ENCODE assay signal across 8 cellular contexts in genomic region chr2:68196120-68196716, GRCh38. TPM values are rescaled to one million over a fixed set of nuclear protein-coding genes. Genes with fewer than 3 reads are reported as not detected.
DNase-seq lines count a peak whose midpoint lies in the region; ATAC-seq, FAIRE-seq and TF ChIP-seq lines count a peak whose summit lies in the region.

No MANE protein-coding gene starts in this region.

- H3K36me3 ChIP-seq in suprapubic skin, result no peaks in the 10 kb centered on the region

- 46% methylated on average over 4 of the region's 4 CpGs for WGBS in suprapubic skin

- ATAC-seq in GM18909 (IDR thresholded peaks at IDR 0.05; ENCODE audit: poor library complexity, unreplicated experiment), result no peak

- DNase-seq in NCI-H82 (lab: John Stamatoyannopoulos, UW) (peak; percentile 54), NCI-H82 treated with DMSO at 0.1 percent for 48 hours (lab: John Stamatoyannopoulos, UW; ENCODE audit: unreplicated experiment) (no peak), NCI-H446 (lab: John Stamatoyannopoulos, UW) (peak; percentile 29 to 65), amniotic epithelial cell (ENCODE audit: low read depth) (peak; percentile 49), iris pigment epithelial cell (ENCODE audit: low read depth) (peak; percentile 30), suprapubic skin (ENCODE audit: low spot score in 2 of 2) (no peak), HTR-8/SVneo (ENCODE audit: insufficient read length, low spot score) (no peak)

- peaks cover 40% of the 10 kb centered on the region for H3K4me1 ChIP-seq in suprapubic skin

- TF ChIP-seq EP300 in suprapubic skin (IDR thresholded peaks at IDR 0.05), result no peak

- TF ChIP-seq POLR2A in suprapubic skin (IDR thresholded peaks at IDR 0.05), result no peak

- FAIRE-seq in HTR-8/SVneo (lab: Jason Lieb, UNC), result no peak

- H3K27ac ChIP-seq in suprapubic skin, result no peak overlapping the region

- no peak overlapping the region for H3K4me3 ChIP-seq in suprapubic skin

- H3K27me3 ChIP-seq in suprapubic skin, result no peaks in the 10 kb centered on the region

- TF ChIP-seq CTCF in suprapubic skin (IDR thresholded peaks at IDR 0.05), result peak; percentile 61 to 66

- no peaks in the 10 kb centered on the region for H3K9me3 ChIP-seq in suprapubic skin

RNA-seq across cellular contexts. Expression of gene PNO1, which starts 38.5 kb away (rescaled TPM):
- total RNA-seq in suprapubic skin, result 10 to 100 TPM in 3 of 4 donors, 1 to 10 TPM in 1; 8.4 to 20.2 (median 15.5) TPM

RNA-seq across cellular contexts. Expression of gene PPP3R1, which starts 56.1 kb away (rescaled TPM):
- total RNA-seq in suprapubic skin, result 10 to 100 TPM; 31.3 to 40.0 (median 36.2) TPM

Comparison
In these comparisons a context has a peak if more than half of its experiments do, and no peak if none do; other contexts are left out.
1. DNase-seq: peak in NCI-H82 (single experiment), NCI-H446 (2 of 2), amniotic epithelial cell (single experiment) and iris pigment epithelial cell (single experiment); none in NCI-H82 treated with DMSO at 0.1 percent for 48 hours (single experiment), suprapubic skin (0 of 2) and HTR-8/SVneo (single experiment).